In genomic region chr12:94208433-94208921, GRCh38 we compare ENCODE assay signal across 1 cellular context.
TF ChIP-seq lines count a peak whose summit lies in the region.

No MANE protein-coding gene starts in this region.

TF ChIP-seq in GM23338, 12 proteins besides CTCF, POLR2A, EP300 and RAD21 (continued from another document):
- no peak for TF ChIP-seq REST (IDR thresholded peaks at IDR 0.05; ENCODE audit: unreplicated experiment)
- no peak for TF ChIP-seq POLR2AphosphoS5 (IDR thresholded peaks at IDR 0.05; ENCODE audit: low read depth)
- TF ChIP-seq STAT1 (IDR thresholded peaks at IDR 0.05; ENCODE audit: unreplicated experiment), result no peak
